In the genomic region with DNA sequence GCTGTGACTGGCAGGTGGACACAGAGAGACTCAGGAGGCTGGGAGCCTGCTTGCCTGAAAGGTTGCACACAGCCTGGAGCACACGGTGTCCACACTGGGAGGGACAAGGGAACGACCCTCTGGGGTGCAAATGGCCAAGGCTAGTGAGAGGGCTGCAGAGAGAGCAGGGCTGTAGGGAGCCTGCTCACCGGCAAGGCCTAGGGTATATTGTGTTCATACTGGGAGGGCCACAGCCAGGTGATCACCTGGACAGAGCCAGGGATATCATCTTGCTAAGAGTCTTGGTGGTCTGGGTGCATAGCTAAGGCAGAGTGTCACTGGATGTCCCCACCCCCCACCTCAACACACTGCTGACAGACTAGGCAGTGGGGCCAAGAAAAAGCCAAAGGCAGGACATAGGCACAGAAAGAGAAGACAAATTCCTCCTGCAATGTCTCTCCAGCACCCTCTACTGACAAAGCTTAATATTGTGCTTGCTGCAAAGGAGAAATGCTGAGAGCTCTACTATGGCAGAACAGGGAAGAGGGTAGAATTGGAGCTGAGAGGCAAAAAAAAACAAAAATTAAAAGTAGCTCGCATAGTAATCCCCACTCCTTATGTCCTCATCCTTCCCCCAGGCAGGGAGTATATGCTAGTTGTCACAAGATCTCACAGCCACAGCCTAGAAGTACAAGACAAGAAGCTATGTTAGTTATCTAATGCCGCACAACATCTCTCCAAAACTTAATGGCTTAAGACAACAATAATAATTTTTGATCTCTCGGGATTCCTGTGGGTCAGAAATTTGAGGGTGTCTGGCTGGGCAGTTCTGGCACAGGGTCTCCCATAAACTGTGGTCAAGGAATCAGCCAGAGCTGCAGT, we compare ENCODE assay signal across 8 cellular contexts. TPM values are rescaled to one million over a fixed set of nuclear protein-coding genes. Genes with fewer than 3 reads are reported as not detected.
DNase-seq lines count a peak whose midpoint lies in the region; ATAC-seq and TF ChIP-seq lines count a peak whose summit lies in the region.

No MANE protein-coding gene starts in this region.

- TF ChIP-seq CTCF in GM20000 (IDR thresholded peaks at IDR 0.05; ENCODE audit: extremely low read depth, missing control alignments): peak; percentile 63
- peak; percentile 94 for TF ChIP-seq CTCF in epithelial cell of proximal tubule (conservative IDR thresholded peaks at IDR 0.05; ENCODE audit: low read depth, low read length)
- TF ChIP-seq CTCF in mucosa of descending colon (IDR thresholded peaks at IDR 0.05): peak; percentile 66

- no peak overlapping the region for H3K27ac ChIP-seq in SK-N-MC

- H3K9me3 ChIP-seq in SK-N-MC (ENCODE audit: low read depth, low read length) (no peaks in the 10 kb centered on the region), mucosa of descending colon (no peaks in the 10 kb centered on the region)

- DNase-seq in DMS153 (lab: John Stamatoyannopoulos, UW) (peak; percentile 73), GM20000 (ENCODE audit: low spot score) (peak; percentile 17), NCI-H1048 (lab: John Stamatoyannopoulos, UW) (peak; percentile 19), SK-N-MC (ENCODE audit: low read depth, low spot score) (peak; percentile 68), epithelial cell of proximal tubule (ENCODE audit: low read depth) (no peak), mucosa of descending colon (peak in 1 of 3 donors; percentile 76), NK-92 (lab: John Stamatoyannopoulos, UW; ENCODE audit: unreplicated experiment) (no peak)

- ATAC-seq in mucosa of descending colon (peak; percentile 88), GM19351 (IDR thresholded peaks at IDR 0.05; ENCODE audit: unreplicated experiment) (no peak)

- no peaks in the 10 kb centered on the region for H3K4me1 ChIP-seq in mucosa of descending colon (ENCODE audit: low read depth)

- H3K4me3 ChIP-seq in SK-N-MC: no peak overlapping the region
- no peak overlapping the region for H3K4me3 ChIP-seq in epithelial cell of proximal tubule (ENCODE audit: low read depth, low read length)
- H3K4me3 ChIP-seq in mucosa of descending colon: no peak overlapping the region

- H3K36me3 ChIP-seq in SK-N-MC (ENCODE audit: insufficient read depth, low read length) (peaks cover 15% of the 10 kb centered on the region), mucosa of descending colon (ENCODE audit: low read depth) (no peaks in the 10 kb centered on the region)

- H3K9ac ChIP-seq in SK-N-MC (ENCODE audit: insufficient read length): no peak overlapping the region

- intact Hi-C loops in mucosa of descending colon (cut with DNase I, micrococcal nuclease): no loop called here

RNA-seq across cellular contexts. Expression of gene CPVL, which starts 40.0 kb away (rescaled TPM):
- total RNA-seq in epithelial cell of proximal tubule: 12.0 and 31.3 TPM in 2 replicates
- 10 to 100 TPM in 2 of 3 donors, 1 to 10 TPM in 1; 8.1 to 20.0 (median 10.5) TPM for total RNA-seq in mucosa of descending colon

Comparison
In these comparisons a context has a peak if more than half of its experiments do, and no peak if none do; other contexts are left out.
1. DNase-seq: peak in DMS153 (single experiment), GM20000 (single experiment), NCI-H1048 (single experiment) and SK-N-MC (single experiment); none in epithelial cell of proximal tubule (single experiment) and NK-92 (single experiment).
2. Peak in every context shown above with its lines, with median percentiles within 50 percentile points of each other: CTCF ChIP-seq.